14 cellular contexts compared by ENCODE assay signal in the genomic region with DNA sequence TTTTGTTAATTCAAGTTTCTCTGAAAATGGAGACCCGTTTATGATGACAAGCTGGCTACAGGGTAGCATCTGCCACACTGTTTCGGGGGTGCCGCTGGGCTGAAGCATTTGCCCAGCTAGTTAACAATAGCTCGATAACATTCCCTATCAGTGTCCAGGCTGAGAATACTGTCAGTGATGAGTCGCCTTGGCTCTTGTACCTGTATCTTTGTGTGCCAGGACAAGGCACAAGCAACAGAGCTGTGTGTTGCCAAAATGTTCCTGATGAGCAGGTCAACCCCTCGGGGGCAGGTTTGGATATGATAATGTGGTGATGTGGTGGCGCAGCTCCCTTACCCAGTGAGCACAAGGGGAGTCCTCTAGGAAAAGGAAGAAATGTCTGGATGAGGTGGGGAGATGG. TPM values are rescaled to one million over a fixed set of nuclear protein-coding genes. Genes with fewer than 3 reads are reported as not detected.
A peak's percentile ranks its signal among the peaks of the same experiment; 100 is the strongest.
DNase-seq lines count a peak whose midpoint lies in the region; ATAC-seq and TF ChIP-seq lines count a peak whose summit lies in the region.
"Had no signal": no experiment of that assay in that cellular context is flagged by ENCODE, and none has a peak within 500 bp of the region (broad histone marks: within the 10 kb centered on the region; RNA-seq: fewer than 3 reads in every experiment).

No MANE protein-coding gene starts in this region.

- H3K36me3 ChIP-seq in SJCRH30, result no peaks in the 10 kb centered on the region

- peaks cover 1 to 6% (median 4%) of the 10 kb centered on the region in 3 donors for H3K27me3 Mint-ChIP-seq in CD14-positive monocyte (ENCODE audit: low read depth in 3 of 3)
- H3K27me3 Mint-ChIP-seq in HFFc6 (ENCODE audit: insufficient read depth), result no peaks in the 10 kb centered on the region; the same call in 1 of the 2 replicates
- no peaks in the 10 kb centered on the region for H3K27me3 Mint-ChIP-seq in effector memory CD8-positive, alpha-beta T cell
- H3K27me3 Mint-ChIP-seq: activated CD4-positive, alpha-beta memory T cell treated with anti-CD3 and anti-CD28 coated beads for 36 hours had no signal

- no peak overlapping the region for H3K4me3 Mint-ChIP-seq in CD14-positive monocyte
- H3K4me3 Mint-ChIP-seq in HFFc6, result no peak overlapping the region; the same call in 1 of the 2 replicates
- peak overlapping the region; percentile 60 to 64 for H3K4me3 Mint-ChIP-seq in effector memory CD8-positive, alpha-beta T cell
- H3K4me3 Mint-ChIP-seq: activated CD4-positive, alpha-beta memory T cell treated with anti-CD3 and anti-CD28 coated beads for 36 hours had no signal

- no peak overlapping the region; the same call in 1 of the 2 replicates for H3K27ac ChIP-seq in SJCRH30

- intact Hi-C loops in CD14-positive monocyte (cut with micrococcal nuclease) (no loop called here), sciatic nerve (cut with DNase I) (no loop called here)

- peaks cover 61% of the 10 kb centered on the region for H3K4me1 ChIP-seq in SJCRH30

- H3K9me3 ChIP-seq in SJCRH30 (replicated peaks), result 0 out of 2 replicates have a peak, but pooled peaks cover 3% of the 10 kb centered on the region
- H3K9me3 ChIP-seq: mucosa of descending colon had no signal

- H3K36me3 Mint-ChIP-seq in CD14-positive monocyte (peaks cover 95 to 96% of the 10 kb centered on the region in 2 donors), HFFc6 (ENCODE audit: low read depth) (peaks cover 50% of the 10 kb centered on the region)
- H3K36me3 Mint-ChIP-seq in effector memory CD8-positive, alpha-beta T cell (ENCODE audit: insufficient read depth), result peaks cover 3% of the 10 kb centered on the region

- ATAC-seq in effector memory CD8-positive, alpha-beta T cell (replicated peaks), result no peak
- ATAC-seq in sciatic nerve (no peak), HG03520 (IDR thresholded peaks at IDR 0.05; ENCODE audit: unreplicated experiment) (no peak)

- no peak overlapping the region for H3K4me3 ChIP-seq in SJCRH30
- H3K4me3 ChIP-seq: mucosa of descending colon had no signal

- H3K27ac Mint-ChIP-seq in CD14-positive monocyte, result peak overlapping the region in 5 of 7 donors; percentile 14 to 83 (median 45)
- H3K27ac Mint-ChIP-seq in HFFc6, result peak overlapping the region; percentile 74
- H3K27ac Mint-ChIP-seq in effector memory CD8-positive, alpha-beta T cell, result peak overlapping the region; percentile 93 to 94

- H3K27me3 ChIP-seq in SJCRH30, result no peaks in the 10 kb centered on the region

- no peak for DNase-seq in CD14-positive monocyte (ENCODE audit: low spot score)
- DNase-seq in HFFc6, result no peak
- no peak for DNase-seq in effector memory CD8-positive, alpha-beta T cell
- DNase-seq in sciatic nerve (ENCODE audit: low spot score), result peak; percentile 41
- no peak for DNase-seq in AG20443 (ENCODE audit: low spot score)
- no peak for DNase-seq in SJCRH30
- DNase-seq: activated CD4-positive, alpha-beta memory T cell treated with anti-CD3 and anti-CD28 coated beads for 36 hours; foreskin melanocyte; H7; mucosa of descending colon; NCI-H1694; NCI-H774; stimulated activated CD4-positive, alpha-beta T cell treated with anti-CD3 and anti-CD28 coated beads, Interleukin-2, amount 100 ng/mL, for 48 hours had no signal

- peaks cover 71% of the 10 kb centered on the region for H3K4me1 Mint-ChIP-seq in CD14-positive monocyte
- H3K4me1 Mint-ChIP-seq in HFFc6 (ENCODE audit: low read depth), result peaks cover 75% of the 10 kb centered on the region
- peaks cover 40 to 70% of the 10 kb centered on the region in 2 donors for H3K4me1 Mint-ChIP-seq in effector memory CD8-positive, alpha-beta T cell (ENCODE audit: low read depth in 2 of 2)

- TF ChIP-seq CTCF in CD14-positive monocyte (IDR thresholded peaks at IDR 0.05) (no peak), HFFc6 (IDR thresholded peaks at IDR 0.05) (no peak)

- H3K9me3 Mint-ChIP-seq in CD14-positive monocyte (peaks cover 0 to 16% (median 13%) of the 10 kb centered on the region in 7 donors), HFFc6 (peaks cover 12% of the 10 kb centered on the region)
- H3K9me3 Mint-ChIP-seq in effector memory CD8-positive, alpha-beta T cell, result no peaks in the 10 kb centered on the region
- H3K9me3 Mint-ChIP-seq: activated CD4-positive, alpha-beta memory T cell treated with anti-CD3 and anti-CD28 coated beads for 36 hours had no signal

RNA-seq across cellular contexts. Expression of a gene that starts 7.0 kb away (rescaled TPM):
- 100 to 1,000 TPM; 480 to 653 TPM for polyA plus RNA-seq in CD14-positive monocyte
- 100 to 1,000 TPM; 529 to 911 (median 784) TPM for total RNA-seq in HFFc6 (2021; fragmentation: NEBNext Ultra II Directional; extraction: Animal tissue kit (Norgen Biotek cat#: 25700))
- total RNA-seq in sciatic nerve, result 232 TPM
- total RNA-seq in SJCRH30 (2014; rRNA removed; shearing (Covaris generic)), result 4.8 TPM in 2 replicates

Comparison
In these comparisons a context has a peak if more than half of its experiments do, and no peak if none do; other contexts are left out.
1. H3K4me3 Mint-ChIP-seq: peak in effector memory CD8-positive, alpha-beta T cell (2 of 2); none in CD14-positive monocyte (0 of 2) and HFFc6 (single experiment).
2. RNA of a gene that starts 7.0 kb away (total RNA-seq): 529 to 911 TPM in HFFc6 and 232 TPM in sciatic nerve (single experiment); 4.8 TPM in SJCRH30; every median in the first group is over 10 times any median in the second.
3. Peak in every context shown above with its lines, with median percentiles within 50 percentile points of each other: H3K27ac Mint-ChIP-seq.